11 cellular contexts compared by ENCODE assay signal in the genomic region with DNA sequence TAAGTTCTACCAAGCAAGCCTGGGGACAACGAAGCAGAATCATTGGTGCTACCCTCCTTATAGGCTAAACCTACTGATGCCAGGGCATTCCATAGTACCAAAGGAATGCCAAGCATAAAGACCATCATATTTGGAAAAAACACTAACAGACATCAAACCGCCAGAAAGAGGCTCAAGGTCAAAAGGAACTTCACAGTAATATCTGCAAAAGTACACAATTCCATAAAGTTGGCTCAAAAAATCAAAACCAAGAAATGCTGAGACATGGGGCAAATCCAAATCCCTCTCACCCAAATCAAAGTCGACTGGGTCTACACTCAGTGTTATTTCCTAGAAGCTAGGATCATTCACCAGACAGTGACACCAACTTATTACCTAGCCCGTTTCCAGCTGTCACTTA. TPM values are rescaled to one million over a fixed set of nuclear protein-coding genes. Genes with fewer than 3 reads are reported as not detected.
DNase-seq lines count a peak whose midpoint lies in the region; ATAC-seq and TF ChIP-seq lines count a peak whose summit lies in the region.
"Had no signal": no experiment of that assay in that cellular context is flagged by ENCODE, and none has a peak within 500 bp of the region (broad histone marks: within the 10 kb centered on the region; RNA-seq: fewer than 3 reads in every experiment).

No MANE protein-coding gene starts in this region.

- peaks cover 58 to 80% (median 74%) of the 10 kb centered on the region in 11 experiments for H3K36me3 ChIP-seq in BLaER1 treated with 17β-estradiol and CSF1 and Interleukin-3, amounts not matched to agents 10 nM and 100 nM
- peaks cover 38% of the 10 kb centered on the region for H3K36me3 ChIP-seq in IMR-90 (ENCODE audit: control insufficient read depth, insufficient read depth, low read length)

- no peak overlapping the region for H4K8ac ChIP-seq in IMR-90 (ENCODE audit: low read depth in 2 of 2, low read length in 2 of 2)

- WGBS in IMR-90 (ENCODE audit: extremely low coverage in 2 of 2, insufficient read length in 1 of 2), 2 experiments, result no CpG with 5 or more reads among the region's 4 CpGs

- H3K79me1 ChIP-seq in IMR-90 (ENCODE audit: low read depth in 1 of 2, low read length in 2 of 2), result peaks cover 17 to 70% of the 10 kb centered on the region in 2 experiments

- peak overlapping the region in 1 of 10 experiments; percentile 96; a peak in 2 of 20 replicates for H3K4me3 ChIP-seq in BLaER1 treated with 17β-estradiol and CSF1 and Interleukin-3, amounts not matched to agents 10 nM and 100 nM
- no peak overlapping the region for H3K4me3 ChIP-seq in IMR-90 (ENCODE audit: insufficient read depth, low read depth, low read length)

- H3K4ac ChIP-seq in IMR-90 (ENCODE audit: low read depth, low read length), result no peak overlapping the region

- H4K91ac ChIP-seq in IMR-90 (ENCODE audit: insufficient read depth, low read depth, low read length), result no peak overlapping the region

- intact Hi-C loops in IMR-90 (cut with micrococcal nuclease), result no loop called here

- dilution Hi-C loops in IMR-90 (cut with HindIII; ENCODE audit: low sequenced_read_pairs, unreplicated experiment), result no loop called here

- no peak overlapping the region for H3K27ac ChIP-seq in BLaER1 treated with 17β-estradiol and CSF1 and Interleukin-3, amounts not matched to agents 10 nM and 100 nM
- H3K27ac ChIP-seq in IMR-90 (ENCODE audit: insufficient read depth, low read length), result no peak overlapping the region
- H3K27ac ChIP-seq in substantia nigra (ENCODE audit: low read depth, low read length, poor library complexity, severe bottlenecking), result no peak overlapping the region
- H3K27ac ChIP-seq: pancreas had no signal

- TF ChIP-seq RAD21 in IMR-90 (IDR thresholded peaks at IDR 0.05; ENCODE audit: low read length), result no peak

- TF ChIP-seq CTCF in IMR-90 (conservative IDR thresholded peaks at IDR 0.05; ENCODE audit: low read depth, low read length), result no peak
- no peak for TF ChIP-seq CTCF in nephron progenitor cell (IDR thresholded peaks at IDR 0.05)

- no peak overlapping the region for H4K5ac ChIP-seq in IMR-90 (ENCODE audit: low read depth, low read length)

- ATAC-seq in IMR-90 (ENCODE audit: low read depth) (no peak), GM18870 (IDR thresholded peaks at IDR 0.05; ENCODE audit: unreplicated experiment) (no peak), GM18517 (IDR thresholded peaks at IDR 0.05; ENCODE audit: unreplicated experiment) (no peak)
- ATAC-seq in central memory CD8-positive, alpha-beta T cell (replicated peaks; ENCODE audit: extremely low read depth, poor library complexity, severe bottlenecking), result no peak
- ATAC-seq: pancreas had no signal

- POLR2A ChIA-PET in IMR-90 (lab: Charles Lee; ENCODE audit: unreplicated experiment), result interaction anchor here (0.6 to 0.7 kb wide), 4 partner anchors 25 to 80 kb away, joined by 3 to 16 read pairs (median 4); partner anchors contain the start of gene DNAJB5

- no peak overlapping the region for H2BK5ac ChIP-seq in IMR-90 (ENCODE audit: low read depth, low read length, poor library complexity, severe bottlenecking)

- no peak overlapping the region for H3K23ac ChIP-seq in IMR-90 (ENCODE audit: low read depth, low read length)

- in situ Hi-C loops in IMR-90 (cut with MboI; ENCODE audit: low sequenced_read_pairs), result no loop called here

- H2BK15ac ChIP-seq in IMR-90 (ENCODE audit: low read depth, low read length), result no peak overlapping the region

- CTCF ChIA-PET in IMR-90 (lab: Yijun Ruan, JAX), result no interaction called here

- no peaks in the 10 kb centered on the region for H3K9me3 Mint-ChIP-seq in central memory CD8-positive, alpha-beta T cell
- H3K9me3 Mint-ChIP-seq in nephron progenitor cell, result no peaks in the 10 kb centered on the region

- no peak overlapping the region for H2AK5ac ChIP-seq in IMR-90 (ENCODE audit: low read depth, low read length)

- peaks cover 64% of the 10 kb centered on the region for H3K36me3 Mint-ChIP-seq in central memory CD8-positive, alpha-beta T cell (ENCODE audit: insufficient read depth)
- peaks cover 54% of the 10 kb centered on the region for H3K36me3 Mint-ChIP-seq in nephron progenitor cell (ENCODE audit: low read depth)

- H3K4me1 ChIP-seq in BLaER1 treated with 17β-estradiol and CSF1 and Interleukin-3, amounts not matched to agents 10 nM and 100 nM, result peaks cover 19 to 41% (median 29%) of the 10 kb centered on the region in 10 experiments
- peaks cover 12% of the 10 kb centered on the region for H3K4me1 ChIP-seq in IMR-90 (ENCODE audit: control insufficient read depth, insufficient read depth, low read length)

- H3K9ac ChIP-seq in BLaER1 treated with 17β-estradiol and CSF1 and Interleukin-3, amounts not matched to agents 10 nM and 100 nM, result peak overlapping the region in 1 of 11 experiments; percentile 12; a peak in 2 of 22 replicates
- H3K9ac ChIP-seq in IMR-90 (ENCODE audit: low read depth, low read length), result no peak overlapping the region

- no peak overlapping the region for H3K56ac ChIP-seq in IMR-90 (ENCODE audit: extremely low read depth, insufficient read depth, low read length)

- peaks cover 60% of the 10 kb centered on the region for H3K4me1 Mint-ChIP-seq in central memory CD8-positive, alpha-beta T cell
- H3K4me1 Mint-ChIP-seq in nephron progenitor cell, result peaks cover 42% of the 10 kb centered on the region

- peaks cover 76 to 83% (median 80%) of the 10 kb centered on the region in 11 experiments for H4K20me1 ChIP-seq in BLaER1 treated with 17β-estradiol and CSF1 and Interleukin-3, amounts not matched to agents 10 nM and 100 nM
- H4K20me1 ChIP-seq in IMR-90 (ENCODE audit: insufficient read depth, low read length), result peaks cover 69% of the 10 kb centered on the region

- peak overlapping the region; percentile 80 to 99 (median 96); a peak in 20 of 22 replicates for H3K4me2 ChIP-seq in BLaER1 treated with 17β-estradiol and CSF1 and Interleukin-3, amounts not matched to agents 10 nM and 100 nM
- H3K4me2 ChIP-seq in IMR-90 (ENCODE audit: low read depth, low read length), result peak overlapping the region; percentile 42; the same call in 1 of the 2 replicates

- peak overlapping the region; percentile 74 for H3K27ac Mint-ChIP-seq in central memory CD8-positive, alpha-beta T cell (ENCODE audit: low read depth)
- H3K27ac Mint-ChIP-seq in nephron progenitor cell, result no peak overlapping the region

- H2BK20ac ChIP-seq in IMR-90 (ENCODE audit: low read depth, low read length), result no peak overlapping the region

- BruUV-seq in IMR-90 (replicated peaks; lab: Mats Ljungman, UMichigan), result no TSS peak

- peaks cover 30% of the 10 kb centered on the region for H3K9me1 ChIP-seq in IMR-90 (ENCODE audit: insufficient read depth, low read length)

- H3K27me3 Mint-ChIP-seq in central memory CD8-positive, alpha-beta T cell, result no peaks in the 10 kb centered on the region
- H3K27me3 Mint-ChIP-seq in nephron progenitor cell (ENCODE audit: low read depth, poor library complexity), result no peaks in the 10 kb centered on the region

- no peak overlapping the region for H2AFZ ChIP-seq in IMR-90 (replicated peaks; ENCODE audit: low read length, poor library complexity)

- TF ChIP-seq POLR2A in IMR-90 (IDR thresholded peaks at IDR 0.05; ENCODE audit: low read depth, low read length), result no peak

- no peak overlapping the region for H3K18ac ChIP-seq in IMR-90 (ENCODE audit: low read depth, low read length)

- H2BK120ac ChIP-seq in IMR-90 (ENCODE audit: low read depth, low read length), result no peak overlapping the region

- no peak overlapping the region for H2AK9ac ChIP-seq in IMR-90 (replicated peaks; ENCODE audit: low read depth, low read length, poor library complexity)

- H3K27me3 ChIP-seq in BLaER1 treated with 17β-estradiol and CSF1 and Interleukin-3, amounts not matched to agents 10 nM and 100 nM, result no peaks in the 10 kb centered on the region
- no peaks in the 10 kb centered on the region for H3K27me3 ChIP-seq in IMR-90 (ENCODE audit: control insufficient read depth, insufficient read depth, low read length)
- H3K27me3 ChIP-seq: pancreas had no signal

- DNase-seq in IMR-90 (no peak), nephron progenitor cell (no peak), substantia nigra (lab: John Stamatoyannopoulos, UW) (no peak), NCI-H526 treated with DMSO at 0.1 percent for 48 hours (lab: John Stamatoyannopoulos, UW) (no peak)
- no peak for DNase-seq in central memory CD8-positive, alpha-beta T cell (ENCODE audit: low spot score in 2 of 2)
- DNase-seq: kidney glomerular epithelial cell, NCI-H524, pancreas had no signal

- no peaks in the 10 kb centered on the region for H3K9me3 ChIP-seq in BLaER1 treated with 17β-estradiol and CSF1 and Interleukin-3, amounts not matched to agents 10 nM and 100 nM (replicated peaks in 1 of 11)
- no peaks in the 10 kb centered on the region for H3K9me3 ChIP-seq in IMR-90 (ENCODE audit: control insufficient read depth, insufficient read depth, low read length)
- H3K9me3 ChIP-seq: pancreas had no signal

- H3K4me3 Mint-ChIP-seq in central memory CD8-positive, alpha-beta T cell, result peak overlapping the region; percentile 83
- peak overlapping the region; percentile 64 for H3K4me3 Mint-ChIP-seq in nephron progenitor cell

- no peak overlapping the region for H3K14ac ChIP-seq in IMR-90 (replicated peaks; ENCODE audit: low read depth, low read length)

RNA-seq across cellular contexts. Expression of gene VCP, which starts 3.4 kb away (rescaled TPM):
- total RNA-seq in IMR-90 (2012; rRNA removed), result 492 and 516 TPM in 2 replicates
- 291 and 292 TPM in 2 replicates for polyA plus RNA-seq in IMR-90 (2012; rRNA removed)
- polyA plus RNA-seq in IMR-90 (2012; cell fraction: cytosol; rRNA removed), result 120 and 175 TPM in 2 replicates
- 208 and 316 TPM in 2 replicates for polyA plus RNA-seq in IMR-90 (2012; cell fraction: nucleus; rRNA removed; ENCODE audit: low replicate concordance)

RNA-seq across cellular contexts. Expression of gene FANCG, which starts 10.7 kb away (rescaled TPM):
- 13.9 and 16.1 TPM in 2 replicates for total RNA-seq in IMR-90 (2012; rRNA removed)
- polyA plus RNA-seq in IMR-90 (2012; rRNA removed), result 19.3 and 20.4 TPM in 2 replicates
- 7.4 and 21.5 TPM in 2 replicates for polyA plus RNA-seq in IMR-90 (2012; cell fraction: cytosol; rRNA removed)
- 58.3 and 59.6 TPM in 2 replicates for polyA plus RNA-seq in IMR-90 (2012; cell fraction: nucleus; rRNA removed; ENCODE audit: low replicate concordance)

RNA-seq across cellular contexts. Expression of gene PIGO, which starts 27.4 kb away (rescaled TPM):
- 8.1 and 9.3 TPM in 2 replicates for total RNA-seq in IMR-90 (2012; rRNA removed)
- polyA plus RNA-seq in IMR-90 (2012; rRNA removed), result 17.9 and 18.2 TPM in 2 replicates
- polyA plus RNA-seq in IMR-90 (2012; cell fraction: cytosol; rRNA removed), result 12.1 and 14.7 TPM in 2 replicates
- polyA plus RNA-seq in IMR-90 (2012; cell fraction: nucleus; rRNA removed; ENCODE audit: low replicate concordance), result 44.2 and 48.5 TPM in 2 replicates

RNA-seq across cellular contexts. Expression of gene STOML2, which starts 33.9 kb away (rescaled TPM):
- 232 and 250 TPM in 2 replicates for total RNA-seq in IMR-90 (2012; rRNA removed)
- 177 and 179 TPM in 2 replicates for polyA plus RNA-seq in IMR-90 (2012; rRNA removed)
- 166 and 206 TPM in 2 replicates for polyA plus RNA-seq in IMR-90 (2012; cell fraction: cytosol; rRNA removed)
- polyA plus RNA-seq in IMR-90 (2012; cell fraction: nucleus; rRNA removed; ENCODE audit: low replicate concordance), result 101 and 114 TPM in 2 replicates

RNA-seq across cellular contexts. Expression of gene ATOSB, which starts 46.6 kb away (rescaled TPM):
- 12.0 and 13.3 TPM in 2 replicates for total RNA-seq in IMR-90 (2012; rRNA removed)
- 37.7 and 40.2 TPM in 2 replicates for polyA plus RNA-seq in IMR-90 (2012; rRNA removed)
- polyA plus RNA-seq in IMR-90 (2012; cell fraction: cytosol; rRNA removed), result 26.8 and 29.7 TPM in 2 replicates
- polyA plus RNA-seq in IMR-90 (2012; cell fraction: nucleus; rRNA removed; ENCODE audit: low replicate concordance), result 47.1 and 62.1 TPM in 2 replicates
